20 cellular contexts compared by ENCODE assay signal in genomic region chr10:114252097-114252496, GRCh38. TPM values are rescaled to one million over a fixed set of nuclear protein-coding genes. Genes with fewer than 3 reads are reported as not detected.
DNase-seq lines count a peak whose midpoint lies in the region; ATAC-seq and TF ChIP-seq lines count a peak whose summit lies in the region.
"Had no signal": no experiment of that assay in that cellular context is flagged by ENCODE, and none has a peak within 500 bp of the region (broad histone marks: within the 10 kb centered on the region; RNA-seq: fewer than 3 reads in every experiment).

No MANE protein-coding gene starts in this region.

- TF ChIP-seq CTCF in Calu3 (IDR thresholded peaks at IDR 0.05; ENCODE audit: unreplicated experiment) (no peak), foreskin keratinocyte (conservative IDR thresholded peaks at IDR 0.05) (no peak)

- no peaks in the 10 kb centered on the region for H3K27me3 ChIP-seq in foreskin keratinocyte

- no peaks in the 10 kb centered on the region for H3K4me1 Mint-ChIP-seq in Calu3 (ENCODE audit: low read depth, unreplicated experiment)

- CTCF ChIA-PET in Calu3 (lab: Charles Lee) = no interaction called here

- ATAC-seq in Right ventricle myocardium superior (ENCODE audit: poor library complexity) (peak; percentile 75), left cardiac atrium (no peak), foreskin keratinocyte (peak; percentile 24)

- BruUV-seq in Calu3 (replicated peaks; lab: Mats Ljungman, UMichigan) = no TSS peak

- DNase-seq in Right ventricle myocardium superior (no peak), left cardiac atrium (no peak), Ammon's horn (ENCODE audit: low spot score) (peak; percentile 15), Calu3 (no peak), foreskin keratinocyte (no peak), epidermal melanocyte (ENCODE audit: insufficient read length, low spot score) (no peak), NCI-H345 treated with DMSO at 0.1 percent for 48 hours (lab: John Stamatoyannopoulos, UW; ENCODE audit: unreplicated experiment) (no peak)
- DNase-seq: ACHN; Caco-2; CD4-positive, alpha-beta T cell; DMS79; GDM1; GM23248; IMR-90 had no signal

- H3K4me1 ChIP-seq in foreskin keratinocyte = peaks cover 3% of the 10 kb centered on the region
- H3K4me1 ChIP-seq: Caco-2, HAP-1 had no signal

- peaks cover 13% of the 10 kb centered on the region for H3K36me3 Mint-ChIP-seq in Calu3 (ENCODE audit: insufficient read depth, unreplicated experiment)

- no peak overlapping the region for H3K27ac ChIP-seq in foreskin keratinocyte
- H3K27ac ChIP-seq: C4-2B, GM23248, HL-60 had no signal

- peak overlapping the region; percentile 60 for H3K27ac Mint-ChIP-seq in Calu3 (ENCODE audit: unreplicated experiment)
- H3K27ac Mint-ChIP-seq: CD4-positive, alpha-beta T cell had no signal

- no peak overlapping the region for H3K4me3 Mint-ChIP-seq in Calu3 (ENCODE audit: low read depth, unreplicated experiment)
- H3K4me3 Mint-ChIP-seq: CD4-positive, alpha-beta T cell had no signal

- no peaks in the 10 kb centered on the region for H3K9me3 Mint-ChIP-seq in Calu3 (ENCODE audit: low read depth, unreplicated experiment)
- H3K9me3 Mint-ChIP-seq: CD4-positive, alpha-beta T cell had no signal

- H3K27me3 Mint-ChIP-seq in Calu3 (ENCODE audit: unreplicated experiment) = no peaks in the 10 kb centered on the region

- intact Hi-C loops in Right ventricle myocardium superior (cut with DNase I) = no loop called here
- intact Hi-C loops in left cardiac atrium (cut with DNase I) = no loop called here
- intact Hi-C loops in Calu3 (cut with micrococcal nuclease; ENCODE audit: unreplicated experiment) = no loop called here

RNA-seq across cellular contexts. Expression of gene VWA2, which starts 13.0 kb away (rescaled TPM):
- 0.08 TPM for total RNA-seq in Right ventricle myocardium superior
- under 1 TPM; 0.13 to 0.21 TPM for total RNA-seq in left cardiac atrium
- total RNA-seq in Calu3 (2022) = 4.2 and 5.8 TPM in 2 replicates
- total RNA-seq in foreskin keratinocyte = 0.58 and 0.60 TPM in 2 replicates
- 0.12 TPM in 2 replicates for polyA plus RNA-seq in foreskin keratinocyte
- total RNA-seq: CD4-positive, alpha-beta T cell; Daoy; GM23248; H4; HT1080; IMR-90 had no signal
- polyA plus RNA-seq: GM23248, IMR-90 had no signal

Comparison
In these comparisons a context has a peak if more than half of its experiments do, and no peak if none do; other contexts are left out.
1. ATAC-seq: peak in Right ventricle myocardium superior (single experiment) and foreskin keratinocyte (single experiment); none in left cardiac atrium (0 of 2).